1 cellular context compared by ENCODE assay signal in the genomic region with DNA sequence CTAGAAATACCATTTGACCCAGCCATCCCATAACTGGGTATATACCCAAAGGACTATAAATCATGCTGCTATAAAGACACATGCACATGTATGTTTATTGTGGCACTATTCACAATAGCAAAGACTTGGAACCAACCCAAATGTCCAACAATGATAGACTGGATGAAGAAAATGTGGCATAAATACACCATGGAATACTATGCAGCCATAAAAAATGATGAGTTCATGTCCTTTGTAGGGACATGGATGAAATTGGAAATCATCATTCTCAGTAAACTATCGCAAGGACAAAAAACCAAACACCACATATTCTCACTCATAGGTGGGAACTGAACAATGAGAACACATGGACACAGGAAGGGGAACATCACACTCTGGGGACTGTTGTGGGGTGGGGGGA.
TF ChIP-seq lines count a peak whose summit lies in the region.
"Not testable (repeated sequence)": the region's sequence is repeated elsewhere in the genome, so short reads cannot be mapped to it uniquely, and the experiment has no call there.

No MANE protein-coding gene starts in this region.

- POLR2A ChIA-PET in HEK293 (lab: Yijun Ruan, JAX), result not testable (repeated sequence)

- CTCF ChIA-PET in HEK293 (lab: Yijun Ruan, JAX), result not testable (repeated sequence)

- not testable (repeated sequence) for H3K36me3 ChIP-seq in HEK293 (ENCODE audit: control insufficient read depth in 2 of 2, insufficient read depth in 1 of 2, low read length in 2 of 2)

- TF ChIP-seq CTCF in HEK293 (tag by site-specific recombination; IDR thresholded peaks at IDR 0.05), result not testable (repeated sequence)

- H3K27ac ChIP-seq in HEK293 (ENCODE audit: extremely low read depth, low read depth, low read length), result not testable (repeated sequence)

- not testable (repeated sequence) for H3K4me3 ChIP-seq in HEK293 (ENCODE audit: low read depth, low read length)

- not testable (repeated sequence) for H3K4me1 ChIP-seq in HEK293 (ENCODE audit: control insufficient read depth, insufficient read depth, low read length)

- not testable (repeated sequence) for H3K9me3 ChIP-seq in HEK293 (ENCODE audit: control insufficient read depth, insufficient read depth, low read depth, low read length)

TF ChIP-seq in HEK293, 187 proteins besides CTCF, POLR2A, EP300 and RAD21:
- TF ChIP-seq, protein P1, sequence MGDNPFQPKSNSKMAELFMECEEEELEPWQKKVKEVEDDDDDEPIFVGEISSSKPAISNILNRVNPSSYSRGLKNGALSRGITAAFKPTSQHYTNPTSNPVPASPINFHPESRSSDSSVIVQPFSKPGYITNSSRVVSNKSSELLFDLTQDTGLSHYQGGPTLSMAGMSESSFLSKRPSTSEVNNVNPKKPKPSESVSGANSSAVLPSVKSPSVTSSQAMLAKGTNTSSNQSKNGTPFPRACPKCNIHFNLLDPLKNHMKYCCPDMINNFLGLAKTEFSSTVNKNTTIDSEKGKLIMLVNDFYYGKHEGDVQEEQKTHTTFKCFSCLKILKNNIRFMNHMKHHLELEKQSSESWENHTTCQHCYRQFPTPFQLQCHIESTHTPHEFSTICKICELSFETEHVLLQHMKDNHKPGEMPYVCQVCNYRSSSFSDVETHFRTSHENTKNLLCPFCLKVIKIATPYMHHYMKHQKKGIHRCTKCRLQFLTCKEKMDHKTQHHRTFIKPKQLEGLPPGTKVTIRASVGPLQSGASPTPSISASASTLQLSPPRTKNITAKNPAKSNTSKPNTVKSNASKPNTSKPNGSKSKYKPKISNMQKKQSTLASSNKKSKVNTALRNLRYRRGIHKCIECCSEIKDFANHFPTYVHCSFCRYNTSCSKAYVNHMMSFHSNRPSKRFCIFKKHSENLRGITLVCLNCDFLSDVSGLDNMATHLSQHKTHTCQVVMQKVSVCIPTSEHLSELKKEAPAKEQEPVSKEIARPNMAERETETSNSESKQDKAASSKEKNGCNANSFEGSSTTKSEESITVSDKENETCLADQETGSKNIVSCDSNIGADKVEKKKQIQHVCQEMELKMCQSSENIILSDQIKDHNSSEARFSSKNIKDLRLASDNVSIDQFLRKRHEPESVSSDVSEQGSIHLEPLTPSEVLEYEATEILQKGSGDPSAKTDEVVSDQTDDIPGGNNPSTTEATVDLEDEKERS (tag by site-specific recombination; IDR thresholded peaks at IDR 0.05), result peak; percentile 86
- peak; percentile 90 for TF ChIP-seq ZNF146 (tag by site-specific recombination; IDR thresholded peaks at IDR 0.05)
